In genomic region chr20:58511364-58511763, GRCh38 we compare ENCODE assay signal across 17 cellular contexts. TPM values are rescaled to one million over a fixed set of nuclear protein-coding genes. Genes with fewer than 3 reads are reported as not detected.
DNase-seq lines count a peak whose midpoint lies in the region; ATAC-seq and TF ChIP-seq lines count a peak whose summit lies in the region.
"Had no signal": no experiment of that assay in that cellular context is flagged by ENCODE, and none has a peak within 500 bp of the region (broad histone marks: within the 10 kb centered on the region; RNA-seq: fewer than 3 reads in every experiment).

No MANE protein-coding gene starts in this region.

- no peaks in the 10 kb centered on the region for H3K27me3 ChIP-seq in PC-9 (ENCODE audit: insufficient read depth, low read depth)
- peaks cover 3% of the 10 kb centered on the region for H3K27me3 ChIP-seq in skeletal muscle satellite cell (ENCODE audit: control insufficient read depth, insufficient read depth, low read length)

- H3K4me3 ChIP-seq in PC-9 (no peak overlapping the region), skeletal muscle satellite cell (ENCODE audit: low read length) (no peak overlapping the region)
- H3K4me3 ChIP-seq: A549, lower lobe of right lung, tibial nerve had no signal

- H3K27ac ChIP-seq in PC-9, result no peak overlapping the region
- H3K27ac ChIP-seq: A549, lower lobe of right lung, tibial nerve, WERI-Rb-1 had no signal

- no TSS peak for BruUV-seq in PC-9 (replicated peaks; lab: Mats Ljungman, UMichigan)

- POLR2A ChIA-PET in PC-9 (lab: Charles Lee; ENCODE audit: unreplicated experiment), result interaction anchor here (0.7 kb wide), 2 partner anchors 99 to 166 kb away, joined by 3 to 9 read pairs; no protein-coding TSS in a partner anchor

- H2AFZ ChIP-seq in PC-9, result no peak overlapping the region

- DNase-seq in NCI-H187 treated with DMSO at 0.1 percent for 48 hours (lab: John Stamatoyannopoulos, UW) (peak; percentile 1), NCI-H187 (lab: John Stamatoyannopoulos, UW) (no peak), PC-9 (peak; percentile 15 to 91), dermis blood vessel endothelial cell (peak; percentile 60), iPS-NIHi7 (ENCODE audit: extremely low spot score) (no peak)
- no peak for DNase-seq in activated effector memory CD4-positive, alpha-beta T cell treated with Interleukin-2 at 50 U/mL for 16 hours
- DNase-seq: activated T-cell treated with anti-CD3 and anti-CD28 coated beads, Interleukin-2, amount 50 U/mL, for 24 hours; caudate nucleus; GF-D8; glutamatergic neuron; lower lobe of right lung; posterior cingulate gyrus; WERI-Rb-1 had no signal

- H3K9ac ChIP-seq in skeletal muscle satellite cell (ENCODE audit: low read depth, low read length), result peak overlapping the region; percentile 8

- no peak for TF ChIP-seq CTCF in PC-9 (conservative IDR thresholded peaks at IDR 0.05)

- H3K36me3 ChIP-seq in PC-9 (ENCODE audit: low read depth) (no peaks in the 10 kb centered on the region), skeletal muscle satellite cell (ENCODE audit: insufficient read depth, low read length) (no peaks in the 10 kb centered on the region)
- H3K36me3 ChIP-seq: lower lobe of right lung, tibial nerve, WERI-Rb-1 had no signal

- H3K79me2 ChIP-seq in PC-9 (ENCODE audit: low read depth), result peaks cover 3% of the 10 kb centered on the region; the same call in 1 of the 2 replicates

- peak overlapping the region; percentile 34 for H3K4me2 ChIP-seq in PC-9
- peak overlapping the region; percentile 88 for H3K4me2 ChIP-seq in skeletal muscle satellite cell (ENCODE audit: low read length)
- H3K4me2 ChIP-seq: A549 had no signal

- intact Hi-C loops in PC-9 (cut with micrococcal nuclease; ENCODE audit: unreplicated experiment), result no loop called here

- no peaks in the 10 kb centered on the region for H3K9me2 ChIP-seq in PC-9 (ENCODE audit: insufficient read depth)

- H3K4me1 ChIP-seq in PC-9 (replicated peaks; ENCODE audit: insufficient read depth) (peaks cover 28% of the 10 kb centered on the region), skeletal muscle satellite cell (ENCODE audit: control insufficient read depth, insufficient read depth, low read length) (peaks cover 47% of the 10 kb centered on the region)
- H3K4me1 ChIP-seq: A549, lower lobe of right lung had no signal

- ATAC-seq in HG03571 (IDR thresholded peaks at IDR 0.05; ENCODE audit: unreplicated experiment), result no peak
- ATAC-seq: A549, lower lobe of right lung had no signal

- H3F3A ChIP-seq in PC-9 (ENCODE audit: insufficient read depth, low read depth), result peaks cover 19% of the 10 kb centered on the region

- CTCF ChIA-PET in PC-9 (lab: Charles Lee), result no interaction called here

- no peaks in the 10 kb centered on the region for H4K20me1 ChIP-seq in PC-9 (ENCODE audit: insufficient read depth)

- H3K9me3 ChIP-seq in PC-9 (ENCODE audit: insufficient read depth, low read depth) (0 out of 2 replicates have a peak, but pooled peaks cover 9% of the 10 kb centered on the region), skeletal muscle satellite cell (replicated peaks; ENCODE audit: low read length) (peaks cover 4% of the 10 kb centered on the region)
- H3K9me3 ChIP-seq: lower lobe of right lung had no signal

RNA-seq across cellular contexts. Expression of gene APCDD1L, which starts 3.8 kb away (rescaled TPM):
- total RNA-seq in PC-9 (2021) (2.4 and 3.0 TPM in 2 replicates), dermis blood vessel endothelial cell (0.17 and 0.19 TPM in 2 replicates)
- 7.4 and 13.2 TPM in 2 replicates for total RNA-seq in skeletal muscle satellite cell (2012; rRNA removed)
- total RNA-seq: lower lobe of right lung had no signal

Comparison
In these comparisons a context has a peak if more than half of its experiments do, and no peak if none do; other contexts are left out.
1. DNase-seq: peak in NCI-H187 treated with DMSO at 0.1 percent for 48 hours (single experiment), PC-9 (2 of 2) and dermis blood vessel endothelial cell (single experiment); none in NCI-H187 (0 of 2), activated effector memory CD4-positive, alpha-beta T cell treated with Interleukin-2 at 50 U/mL for 16 hours (single experiment) and iPS-NIHi7 (single experiment).